ENCODE assay signal across 9 cellular contexts in the genomic region with DNA sequence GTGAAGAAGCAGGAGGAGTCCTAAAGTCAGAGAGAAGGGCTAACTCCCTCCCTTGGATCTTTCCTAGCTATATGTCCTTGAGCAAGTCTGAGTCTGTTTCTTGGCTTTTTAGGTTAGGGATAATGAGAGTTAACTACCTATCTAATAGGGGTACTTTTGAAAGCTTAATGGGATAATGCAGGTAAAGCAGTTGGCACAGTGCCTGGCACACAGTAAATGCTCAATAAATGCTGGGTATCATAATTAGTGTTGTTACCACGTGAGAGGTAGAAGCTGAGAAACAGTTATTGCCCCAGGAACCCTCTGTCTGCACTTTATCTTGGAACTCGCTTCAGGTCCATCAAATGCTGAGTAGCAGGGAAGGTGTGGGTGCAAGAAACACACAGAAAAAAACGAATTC. TPM values are rescaled to one million over a fixed set of nuclear protein-coding genes. Genes with fewer than 3 reads are reported as not detected.
"Had no signal": no experiment of that assay in that cellular context is flagged by ENCODE, and none has a peak within 500 bp of the region (broad histone marks: within the 10 kb centered on the region; RNA-seq: fewer than 3 reads in every experiment).

No MANE protein-coding gene starts in this region.

- H3K9ac ChIP-seq: GM23248 had no signal

- H3K36me3 ChIP-seq: HAP-1 had no signal

- H3K27ac ChIP-seq: GM23248, HL-60 had no signal

- FAIRE-seq: HepG2 had no signal

- DNase-seq: GM23248, GOT3, H7, KG1 had no signal

- H3K9me3 ChIP-seq: HAP-1 had no signal

- ATAC-seq: HCT116, HepG2 had no signal

- H3K4me3 ChIP-seq: GM23248, HAP-1 had no signal

- H2AFZ ChIP-seq: GM23248 had no signal

- H3K4me1 ChIP-seq: HAP-1 had no signal

RNA-seq across cellular contexts. Expression of a gene that starts 5.5 kb away (rescaled TPM):
- total RNA-seq: HepG2 had no signal
- polyA plus RNA-seq: GM23248, HepG2, IgD-negative memory B cell had no signal
